Comparison of ENCODE assay signal across 10 cellular contexts in genomic region chr1:149942207-149942606, GRCh38. TPM values are rescaled to one million over a fixed set of nuclear protein-coding genes. Genes with fewer than 3 reads are reported as not detected.
DNase-seq lines count a peak whose midpoint lies in the region; ATAC-seq and TF ChIP-seq lines count a peak whose summit lies in the region.
"Had no signal": no experiment of that assay in that cellular context is flagged by ENCODE, and none has a peak within 500 bp of the region (broad histone marks: within the 10 kb centered on the region; RNA-seq: fewer than 3 reads in every experiment).

No MANE protein-coding gene starts in this region.

- in situ Hi-C loops in G401 (cut with HindIII; ENCODE audit: low sequenced_read_pairs) = no loop called here

- no peak overlapping the region for H3K27ac ChIP-seq in RWPE1

- CTCF ChIA-PET in RWPE1 (lab: Yijun Ruan, JAX) = interaction anchor here (0.5 kb wide), 1 partner anchor 18 kb away, joined by 5 read pairs; no protein-coding TSS in a partner anchor

- POLR2A ChIA-PET in RWPE1 (lab: Yijun Ruan, JAX; ENCODE audit: low non-redundant PET) = no interaction called here

- ATAC-seq in omental fat pad (ENCODE audit: low FRiP score) = no peak
- ATAC-seq in HG03159 (IDR thresholded peaks at IDR 0.05; ENCODE audit: unreplicated experiment) = no peak
- no peak for ATAC-seq in HG03045 (IDR thresholded peaks at IDR 0.05; ENCODE audit: unreplicated experiment)
- no peak for ATAC-seq in HG03521 (IDR thresholded peaks at IDR 0.05; ENCODE audit: unreplicated experiment)
- ATAC-seq: activated T-cell treated with anti-CD3 and anti-CD28 coated beads, Interleukin-2, amount 50 U/mL, for 72 hours had no signal

- H3K4me3 ChIP-seq in fibroblast of villous mesenchyme (ENCODE audit: low read depth, low read length) = no peak overlapping the region

- TF ChIP-seq CTCF in RWPE1 (conservative IDR thresholded peaks at IDR 0.05; ENCODE audit: low read depth) (peak; percentile 21; the same call in 1 of the 2 replicates), fibroblast of villous mesenchyme (IDR thresholded peaks at IDR 0.05; ENCODE audit: insufficient read depth, low read depth, low read length) (peak; percentile 53), omental fat pad (IDR thresholded peaks at IDR 0.05) (no peak)

- peak; percentile 53 for DNase-seq in G401 (ENCODE audit: low spot score)
- DNase-seq in RWPE1 (ENCODE audit: low spot score) = peak; percentile 28
- DNase-seq in fibroblast of villous mesenchyme (ENCODE audit: low read depth) = peak; percentile 58
- DNase-seq in retina = peak; percentile 43
- DNase-seq in omental fat pad (ENCODE audit: low spot score) = no peak
- DNase-seq: activated T-cell treated with anti-CD3 and anti-CD28 coated beads, Interleukin-2, amount 50 U/mL, for 72 hours; stimulated activated CD4-positive, alpha-beta T cell treated with anti-CD3 and anti-CD28 coated beads, Interleukin-2, amount 100 ng/mL, for 24 hours had no signal

RNA-seq across cellular contexts. Expression of gene MTMR11, which starts 5.5 kb away (rescaled TPM):
- total RNA-seq in G401 (2014; rRNA removed; shearing (Covaris generic)) = 7.8 and 8.4 TPM in 2 replicates
- total RNA-seq in fibroblast of villous mesenchyme = 7.8 and 8.4 TPM in 2 replicates
- total RNA-seq in omental fat pad = 1 to 10 TPM; 3.2 to 4.8 (median 4.5) TPM

RNA-seq across cellular contexts. Expression of gene SF3B4, which starts 14.6 kb away (rescaled TPM):
- 20.3 and 23.3 TPM in 2 replicates for total RNA-seq in G401 (2014; rRNA removed; shearing (Covaris generic))
- total RNA-seq in fibroblast of villous mesenchyme (13.5 and 16.4 TPM in 2 replicates), omental fat pad (10 to 100 TPM in 1 of 4 donors, 1 to 10 TPM in 3; 6.0 to 17.4 (median 9.7) TPM)

RNA-seq across cellular contexts. Expression of gene SV2A, which starts 24.6 kb away (rescaled TPM):
- 26.9 and 36.8 TPM in 2 replicates for total RNA-seq in G401 (2014; rRNA removed; shearing (Covaris generic))
- 19.4 and 25.8 TPM in 2 replicates for total RNA-seq in fibroblast of villous mesenchyme
- total RNA-seq in omental fat pad = 1 to 10 TPM in 1 of 4 donors, under 1 TPM in 3; 0.48 to 1.3 (median 0.70) TPM

RNA-seq across cellular contexts. Expression of gene BOLA1, which starts 42.8 kb away (rescaled TPM):
- 2.0 TPM in 1 of 2 replicates, not detected in the other for total RNA-seq in G401 (2014; rRNA removed; shearing (Covaris generic))
- 6.5 and 9.0 TPM in 2 replicates for total RNA-seq in fibroblast of villous mesenchyme
- 10 to 100 TPM; 11.5 to 28.8 (median 25.5) TPM for total RNA-seq in omental fat pad

Comparison
In these comparisons a context has a peak if more than half of its experiments do, and no peak if none do; other contexts are left out.
1. CTCF ChIP-seq: peak in RWPE1 (single experiment) and fibroblast of villous mesenchyme (single experiment); none in omental fat pad (0 of 3).